In the genomic region with DNA sequence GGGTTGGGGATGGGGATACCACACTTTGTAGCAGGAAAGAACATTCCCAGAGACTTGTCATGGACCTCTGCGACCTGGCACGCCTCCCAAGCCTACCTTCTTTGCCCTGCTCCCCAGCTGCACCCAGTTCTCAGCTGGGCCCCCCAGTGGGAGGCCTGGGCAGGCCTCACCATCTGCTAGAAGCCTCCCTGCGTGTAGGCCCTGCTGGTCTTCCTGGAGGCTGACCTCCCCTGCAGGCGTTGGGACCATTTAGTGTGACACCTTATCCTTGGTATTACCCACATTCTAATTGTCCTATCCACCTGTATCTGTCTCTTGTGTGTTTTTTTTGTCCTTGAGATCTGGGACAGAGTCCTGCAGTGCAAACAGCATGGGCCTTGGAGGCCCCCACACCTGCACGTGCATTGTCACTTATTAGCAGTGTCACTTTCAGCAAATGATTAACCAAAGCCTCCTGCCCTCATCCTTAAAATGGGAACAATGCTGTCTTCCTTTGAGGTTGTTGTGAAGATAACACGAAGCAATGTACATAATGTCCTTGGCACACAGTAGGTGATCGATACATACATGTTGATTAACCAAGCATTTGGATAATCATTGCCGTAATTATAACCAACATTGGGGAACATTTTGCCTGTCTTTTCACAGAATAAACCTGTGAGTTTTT, we compare ENCODE assay signal across 1 cellular context.
TF ChIP-seq lines count a peak whose summit lies in the region.

No MANE protein-coding gene starts in this region.

TF ChIP-seq in HepG2, 621 proteins besides CTCF, POLR2A, EP300 and RAD21 (continued from another document and continues in another):
- TF ChIP-seq, protein P1, sequence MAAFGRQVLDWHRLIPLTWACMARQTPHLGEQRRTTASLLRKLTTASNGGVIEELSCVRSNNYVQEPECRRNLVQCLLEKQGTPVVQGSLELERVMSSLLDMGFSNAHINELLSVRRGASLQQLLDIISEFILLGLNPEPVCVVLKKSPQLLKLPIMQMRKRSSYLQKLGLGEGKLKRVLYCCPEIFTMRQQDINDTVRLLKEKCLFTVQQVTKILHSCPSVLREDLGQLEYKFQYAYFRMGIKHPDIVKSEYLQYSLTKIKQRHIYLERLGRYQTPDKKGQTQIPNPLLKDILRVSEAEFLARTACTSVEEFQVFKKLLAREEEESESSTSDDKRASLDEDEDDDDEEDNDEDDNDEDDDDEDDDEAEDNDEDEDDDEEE (CRISPR knock-in tag; IDR thresholded peaks at IDR 0.05): no peak
- TF ChIP-seq ZMAT3 (CRISPR knock-in tag; conservative IDR thresholded peaks at IDR 0.05): peak; percentile 26; the same call in 1 of the 2 replicates
- peak; percentile 92 for TF ChIP-seq SOX13 (IDR thresholded peaks at IDR 0.05)
- TF ChIP-seq SOX13 (CRISPR knock-in tag; conservative IDR thresholded peaks at IDR 0.05 in 1 of 2, IDR thresholded peaks at IDR 0.05 in 1 of 2): peak in 1 of 2 experiments; percentile 99; a peak in 2 of 4 replicates
- no peak for TF ChIP-seq HES4 (CRISPR knock-in tag; IDR thresholded peaks at IDR 0.05; ENCODE audit: borderline replicate concordance)
- no peak for TF ChIP-seq NCOA5 (CRISPR knock-in tag; IDR thresholded peaks at IDR 0.05)
- no peak for TF ChIP-seq ZNF143 (CRISPR knock-in tag; IDR thresholded peaks at IDR 0.05)
- no peak for TF ChIP-seq ZNF572 (CRISPR knock-in tag; IDR thresholded peaks at IDR 0.05)
- no peak; the same call in 1 of the 2 replicates for TF ChIP-seq SSRP1 (CRISPR knock-in tag; IDR thresholded peaks at IDR 0.05)
- TF ChIP-seq ZNF329 (CRISPR knock-in tag; IDR thresholded peaks at IDR 0.05; ENCODE audit: low read depth): no peak
- peak; percentile 95 for TF ChIP-seq MIXL1 (CRISPR knock-in tag; IDR thresholded peaks at IDR 0.05)
- TF ChIP-seq ZNF564 (CRISPR knock-in tag; IDR thresholded peaks at IDR 0.05): no peak
- no peak for TF ChIP-seq ZNF34 (CRISPR knock-in tag; IDR thresholded peaks at IDR 0.05; ENCODE audit: borderline replicate concordance)
- TF ChIP-seq, protein P2, sequence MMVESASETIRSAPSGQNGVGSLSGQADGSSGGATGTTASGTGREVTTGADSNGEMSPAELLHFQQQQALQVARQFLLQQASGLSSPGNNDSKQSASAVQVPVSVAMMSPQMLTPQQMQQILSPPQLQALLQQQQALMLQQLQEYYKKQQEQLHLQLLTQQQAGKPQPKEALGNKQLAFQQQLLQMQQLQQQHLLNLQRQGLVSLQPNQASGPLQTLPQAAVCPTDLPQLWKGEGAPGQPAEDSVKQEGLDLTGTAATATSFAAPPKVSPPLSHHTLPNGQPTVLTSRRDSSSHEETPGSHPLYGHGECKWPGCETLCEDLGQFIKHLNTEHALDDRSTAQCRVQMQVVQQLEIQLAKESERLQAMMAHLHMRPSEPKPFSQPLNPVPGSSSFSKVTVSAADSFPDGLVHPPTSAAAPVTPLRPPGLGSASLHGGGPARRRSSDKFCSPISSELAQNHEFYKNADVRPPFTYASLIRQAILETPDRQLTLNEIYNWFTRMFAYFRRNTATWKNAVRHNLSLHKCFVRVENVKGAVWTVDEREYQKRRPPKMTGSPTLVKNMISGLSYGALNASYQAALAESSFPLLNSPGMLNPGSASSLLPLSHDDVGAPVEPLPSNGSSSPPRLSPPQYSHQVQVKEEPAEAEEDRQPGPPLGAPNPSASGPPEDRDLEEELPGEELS (CRISPR knock-in tag; IDR thresholded peaks at IDR 0.05): peak; percentile 96
- TF ChIP-seq ZNF781 (CRISPR knock-in tag; IDR thresholded peaks at IDR 0.05; ENCODE audit: borderline replicate concordance, not compliant biosample characterization): no peak
- TF ChIP-seq ZNF44 (CRISPR knock-in tag; IDR thresholded peaks at IDR 0.05): no peak
- peak; percentile 54; the same call in 1 of the 2 replicates for TF ChIP-seq NR2F6 (IDR thresholded peaks at IDR 0.05)
- 0 out of 2 replicates have a peak, but pooled peaks have one; percentile 38 for TF ChIP-seq NR2F6 (CRISPR knock-in tag; IDR thresholded peaks at IDR 0.05)
- 0 out of 2 replicates have a peak, but pooled peaks have one; percentile 69 for TF ChIP-seq RCOR2 (CRISPR knock-in tag; IDR thresholded peaks at IDR 0.05)
- TF ChIP-seq NCOA1 (CRISPR knock-in tag; IDR thresholded peaks at IDR 0.05): peak; percentile 79
- no peak for TF ChIP-seq PRMT3 (CRISPR knock-in tag; IDR thresholded peaks at IDR 0.05; ENCODE audit: borderline replicate concordance, low read depth)
- TF ChIP-seq HNRNPUL1 (IDR thresholded peaks at IDR 0.05; ENCODE audit: low read depth, low read length): peak; percentile 78
- TF ChIP-seq ZNF629 (CRISPR knock-in tag; conservative IDR thresholded peaks at IDR 0.05): peak; percentile 99
- TF ChIP-seq ZNF75D (CRISPR knock-in tag; IDR thresholded peaks at IDR 0.05; ENCODE audit: borderline replicate concordance): no peak
- TF ChIP-seq, protein P3, sequence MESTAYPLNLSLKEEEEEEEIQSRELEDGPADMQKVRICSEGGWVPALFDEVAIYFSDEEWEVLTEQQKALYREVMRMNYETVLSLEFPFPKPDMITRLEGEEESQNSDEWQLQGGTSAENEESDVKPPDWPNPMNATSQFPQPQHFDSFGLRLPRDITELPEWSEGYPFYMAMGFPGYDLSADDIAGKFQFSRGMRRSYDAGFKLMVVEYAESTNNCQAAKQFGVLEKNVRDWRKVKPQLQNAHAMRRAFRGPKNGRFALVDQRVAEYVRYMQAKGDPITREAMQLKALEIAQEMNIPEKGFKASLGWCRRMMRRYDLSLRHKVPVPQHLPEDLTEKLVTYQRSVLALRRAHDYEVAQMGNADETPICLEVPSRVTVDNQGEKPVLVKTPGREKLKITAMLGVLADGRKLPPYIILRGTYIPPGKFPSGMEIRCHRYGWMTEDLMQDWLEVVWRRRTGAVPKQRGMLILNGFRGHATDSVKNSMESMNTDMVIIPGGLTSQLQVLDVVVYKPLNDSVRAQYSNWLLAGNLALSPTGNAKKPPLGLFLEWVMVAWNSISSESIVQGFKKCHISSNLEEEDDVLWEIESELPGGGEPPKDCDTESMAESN (CRISPR knock-in tag; conservative IDR thresholded peaks at IDR 0.05): peak; percentile 42; the same call in 1 of the 2 replicates
- TF ChIP-seq, protein P4, sequence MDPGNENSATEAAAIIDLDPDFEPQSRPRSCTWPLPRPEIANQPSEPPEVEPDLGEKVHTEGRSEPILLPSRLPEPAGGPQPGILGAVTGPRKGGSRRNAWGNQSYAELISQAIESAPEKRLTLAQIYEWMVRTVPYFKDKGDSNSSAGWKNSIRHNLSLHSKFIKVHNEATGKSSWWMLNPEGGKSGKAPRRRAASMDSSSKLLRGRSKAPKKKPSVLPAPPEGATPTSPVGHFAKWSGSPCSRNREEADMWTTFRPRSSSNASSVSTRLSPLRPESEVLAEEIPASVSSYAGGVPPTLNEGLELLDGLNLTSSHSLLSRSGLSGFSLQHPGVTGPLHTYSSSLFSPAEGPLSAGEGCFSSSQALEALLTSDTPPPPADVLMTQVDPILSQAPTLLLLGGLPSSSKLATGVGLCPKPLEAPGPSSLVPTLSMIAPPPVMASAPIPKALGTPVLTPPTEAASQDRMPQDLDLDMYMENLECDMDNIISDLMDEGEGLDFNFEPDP (CRISPR knock-in tag; conservative IDR thresholded peaks at IDR 0.05): no peak
- TF ChIP-seq ZSCAN30 (CRISPR knock-in tag; IDR thresholded peaks at IDR 0.05): no peak
- no peak for TF ChIP-seq ZBTB8A (CRISPR knock-in tag; IDR thresholded peaks at IDR 0.05; ENCODE audit: borderline replicate concordance, low read depth)
- TF ChIP-seq, protein P5, sequence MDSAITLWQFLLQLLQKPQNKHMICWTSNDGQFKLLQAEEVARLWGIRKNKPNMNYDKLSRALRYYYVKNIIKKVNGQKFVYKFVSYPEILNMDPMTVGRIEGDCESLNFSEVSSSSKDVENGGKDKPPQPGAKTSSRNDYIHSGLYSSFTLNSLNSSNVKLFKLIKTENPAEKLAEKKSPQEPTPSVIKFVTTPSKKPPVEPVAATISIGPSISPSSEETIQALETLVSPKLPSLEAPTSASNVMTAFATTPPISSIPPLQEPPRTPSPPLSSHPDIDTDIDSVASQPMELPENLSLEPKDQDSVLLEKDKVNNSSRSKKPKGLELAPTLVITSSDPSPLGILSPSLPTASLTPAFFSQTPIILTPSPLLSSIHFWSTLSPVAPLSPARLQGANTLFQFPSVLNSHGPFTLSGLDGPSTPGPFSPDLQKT (CRISPR knock-in tag; IDR thresholded peaks at IDR 0.05; ENCODE audit: borderline replicate concordance): no peak
- TF ChIP-seq, protein P6, sequence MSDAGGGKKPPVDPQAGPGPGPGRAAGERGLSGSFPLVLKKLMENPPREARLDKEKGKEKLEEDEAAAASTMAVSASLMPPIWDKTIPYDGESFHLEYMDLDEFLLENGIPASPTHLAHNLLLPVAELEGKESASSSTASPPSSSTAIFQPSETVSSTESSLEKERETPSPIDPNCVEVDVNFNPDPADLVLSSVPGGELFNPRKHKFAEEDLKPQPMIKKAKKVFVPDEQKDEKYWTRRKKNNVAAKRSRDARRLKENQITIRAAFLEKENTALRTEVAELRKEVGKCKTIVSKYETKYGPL (CRISPR knock-in tag; IDR thresholded peaks at IDR 0.05): no peak
- no peak for TF ChIP-seq SRSF9 (IDR thresholded peaks at IDR 0.05; ENCODE audit: borderline replicate concordance, insufficient read depth, low read depth, low read length, poor library complexity, severe bottlenecking)
- TF ChIP-seq, protein P7, sequence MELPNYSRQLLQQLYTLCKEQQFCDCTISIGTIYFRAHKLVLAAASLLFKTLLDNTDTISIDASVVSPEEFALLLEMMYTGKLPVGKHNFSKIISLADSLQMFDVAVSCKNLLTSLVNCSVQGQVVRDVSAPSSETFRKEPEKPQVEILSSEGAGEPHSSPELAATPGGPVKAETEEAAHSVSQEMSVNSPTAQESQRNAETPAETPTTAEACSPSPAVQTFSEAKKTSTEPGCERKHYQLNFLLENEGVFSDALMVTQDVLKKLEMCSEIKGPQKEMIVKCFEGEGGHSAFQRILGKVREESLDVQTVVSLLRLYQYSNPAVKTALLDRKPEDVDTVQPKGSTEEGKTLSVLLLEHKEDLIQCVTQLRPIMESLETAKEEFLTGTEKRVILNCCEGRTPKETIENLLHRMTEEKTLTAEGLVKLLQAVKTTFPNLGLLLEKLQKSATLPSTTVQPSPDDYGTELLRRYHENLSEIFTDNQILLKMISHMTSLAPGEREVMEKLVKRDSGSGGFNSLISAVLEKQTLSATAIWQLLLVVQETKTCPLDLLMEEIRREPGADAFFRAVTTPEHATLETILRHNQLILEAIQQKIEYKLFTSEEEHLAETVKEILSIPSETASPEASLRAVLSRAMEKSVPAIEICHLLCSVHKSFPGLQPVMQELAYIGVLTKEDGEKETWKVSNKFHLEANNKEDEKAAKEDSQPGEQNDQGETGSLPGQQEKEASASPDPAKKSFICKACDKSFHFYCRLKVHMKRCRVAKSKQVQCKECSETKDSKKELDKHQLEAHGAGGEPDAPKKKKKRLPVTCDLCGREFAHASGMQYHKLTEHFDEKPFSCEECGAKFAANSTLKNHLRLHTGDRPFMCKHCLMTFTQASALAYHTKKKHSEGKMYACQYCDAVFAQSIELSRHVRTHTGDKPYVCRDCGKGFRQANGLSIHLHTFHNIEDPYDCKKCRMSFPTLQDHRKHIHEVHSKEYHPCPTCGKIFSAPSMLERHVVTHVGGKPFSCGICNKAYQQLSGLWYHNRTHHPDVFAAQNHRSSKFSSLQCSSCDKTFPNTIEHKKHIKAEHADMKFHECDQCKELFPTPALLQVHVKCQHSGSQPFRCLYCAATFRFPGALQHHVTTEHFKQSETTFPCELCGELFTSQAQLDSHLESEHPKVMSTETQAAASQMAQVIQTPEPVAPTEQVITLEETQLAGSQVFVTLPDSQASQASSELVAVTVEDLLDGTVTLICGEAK (IDR thresholded peaks at IDR 0.05): no peak
- TF ChIP-seq, protein P7 (CRISPR knock-in tag; IDR thresholded peaks at IDR 0.05): no peak
- TF ChIP-seq YEATS4 (CRISPR knock-in tag; IDR thresholded peaks at IDR 0.05; ENCODE audit: borderline replicate concordance): peak; percentile 75
- no peak for TF ChIP-seq U2AF1 (optimal IDR thresholded peaks at IDR 0.05; ENCODE audit: low read depth, low read length)
- no peak for TF ChIP-seq NFKB2 (CRISPR knock-in tag; IDR thresholded peaks at IDR 0.05; ENCODE audit: borderline replicate concordance)
- no peak for TF ChIP-seq GTF2F1 (IDR thresholded peaks at IDR 0.05; ENCODE audit: low read length)
- no peak for TF ChIP-seq ZNF343 (CRISPR knock-in tag; IDR thresholded peaks at IDR 0.05)
- no peak for TF ChIP-seq NFE2L1 (CRISPR knock-in tag; IDR thresholded peaks at IDR 0.05; ENCODE audit: borderline replicate concordance)
- no peak for TF ChIP-seq ZNF775 (CRISPR knock-in tag; IDR thresholded peaks at IDR 0.05; ENCODE audit: borderline replicate concordance)
- no peak for TF ChIP-seq SMARCC2 (IDR thresholded peaks at IDR 0.05)
- TF ChIP-seq SNAPC2 (CRISPR knock-in tag; IDR thresholded peaks at IDR 0.05): peak; percentile 56; the same call in 1 of the 2 replicates
- no peak for TF ChIP-seq ZNF720 (CRISPR knock-in tag; IDR thresholded peaks at IDR 0.05)
- peak; percentile 17; the same call in 1 of the 2 replicates for TF ChIP-seq STAG1 (CRISPR knock-in tag; IDR thresholded peaks at IDR 0.05)
- TF ChIP-seq FOXA3 (CRISPR knock-in tag; IDR thresholded peaks at IDR 0.05): peak; percentile 84
- peak; percentile 52; the same call in 1 of the 2 replicates for TF ChIP-seq MYC (CRISPR knock-in tag; IDR thresholded peaks at IDR 0.05; ENCODE audit: borderline replicate concordance)
- TF ChIP-seq PCBP2 (optimal IDR thresholded peaks at IDR 0.05; ENCODE audit: low read depth, low read length, poor library complexity, severe bottlenecking): no peak
